19 cellular contexts compared by ENCODE assay signal in genomic region chr3:48832691-48833090, GRCh38. TPM values are rescaled to one million over a fixed set of nuclear protein-coding genes. Genes with fewer than 3 reads are reported as not detected.
DNase-seq lines count a peak whose midpoint lies in the region; ATAC-seq, FAIRE-seq and TF ChIP-seq lines count a peak whose summit lies in the region.
"Had no signal": no experiment of that assay in that cellular context is flagged by ENCODE, and none has a peak within 500 bp of the region (broad histone marks: within the 10 kb centered on the region; RNA-seq: fewer than 3 reads in every experiment).

No MANE protein-coding gene starts in this region.

- no peak overlapping the region for H3K4me3 ChIP-seq in HepG2 (replicated peaks in 1 of 3; ENCODE audit: insufficient read depth in 1 of 3, low read depth in 2 of 3, low read length in 3 of 3)
- H3K4me3 ChIP-seq in right lobe of liver = no peak overlapping the region
- no peak overlapping the region for H3K4me3 ChIP-seq in pancreas

- no peak for FAIRE-seq in HepG2 (lab: Jason Lieb, UNC)
- FAIRE-seq in pancreas (lab: Jason Lieb, UNC) = no peak
- FAIRE-seq: A204.1 had no signal

- no peak for TF ChIP-seq CTCF in HepG2 (CRISPR knock-in tag; IDR thresholded peaks at IDR 0.05)
- TF ChIP-seq CTCF in right lobe of liver (IDR thresholded peaks at IDR 0.05) = no peak
- TF ChIP-seq CTCF in pancreas (IDR thresholded peaks at IDR 0.05) = no peak

- intact Hi-C loops in HepG2 (cut with micrococcal nuclease; ENCODE audit: unreplicated experiment) (no loop called here), right lobe of liver (cut with DNase I) (no loop called here), pancreas (cut with DNase I) (no loop called here), Right ventricle myocardium inferior (cut with DNase I) (no loop called here)

- no TSS peak for BruUV-seq in HepG2 (replicated peaks; lab: Mats Ljungman, UMichigan)

- no peaks in the 10 kb centered on the region for H4K20me1 ChIP-seq in HepG2 (ENCODE audit: insufficient read depth, low read length)

- H3K27me3 ChIP-seq in HepG2 (ENCODE audit: control insufficient read depth in 1 of 2, insufficient read depth in 2 of 2, low read length in 2 of 2) (no peaks in the 10 kb centered on the region), right lobe of liver (no peaks in the 10 kb centered on the region), pancreas (no peaks in the 10 kb centered on the region)

- H2AFZ ChIP-seq in HepG2 (ENCODE audit: low read length) = no peak overlapping the region

- H3K27ac ChIP-seq in HepG2 (ENCODE audit: extremely low read length, insufficient read depth, low read length) (no peak overlapping the region), right lobe of liver (no peak overlapping the region), pancreas (no peak overlapping the region)

- in situ Hi-C loops in HepG2 (cut with HindIII; ENCODE audit: extremely low pct_ligation_motif_present, low pct_unique_long_range_greater_than_20kb) = no loop called here

- POLR2A ChIA-PET in HepG2 (lab: Yijun Ruan, JAX) = no interaction called here

- no peak overlapping the region for H3K9ac ChIP-seq in HepG2 (ENCODE audit: insufficient read depth, low read depth, low read length)

- DNase-seq in HepG2 (ENCODE audit: low spot score) = peak; percentile 12
- no peak for DNase-seq in right lobe of liver
- peak; percentile 77 for DNase-seq in fibroblast of gingiva (ENCODE audit: low read depth)
- DNase-seq in pancreas = no peak
- no peak for DNase-seq in cerebellar nuclear complex (lab: John Stamatoyannopoulos, UW)
- DNase-seq in iPS-NIHi7 (ENCODE audit: extremely low spot score) = no peak
- DNase-seq in Right ventricle myocardium inferior (ENCODE audit: missing footprints) = no peak
- DNase-seq: COR-L47, DMS153, EL, H7, Kasumi-1, NCI-H1436, NCI-H2081, NCI-H524, OCI-M1, RPMI8226 had no signal

- H3K4me2 ChIP-seq in HepG2 (ENCODE audit: low read depth, low read length) = no peak overlapping the region

- H3K79me2 ChIP-seq in HepG2 (ENCODE audit: insufficient read depth, low read length) = no peaks in the 10 kb centered on the region

- TF ChIP-seq EP300 in HepG2 (IDR thresholded peaks at IDR 0.05; ENCODE audit: low read depth in 2 of 2, low read length in 2 of 2) (no peak), HepG2 (CRISPR knock-in tag; IDR thresholded peaks at IDR 0.05; ENCODE audit: borderline replicate concordance) (no peak)

- no peak for TF ChIP-seq POLR2A in HepG2 (IDR thresholded peaks at IDR 0.05; ENCODE audit: insufficient read depth in 1 of 2, low read depth in 2 of 2, low read length in 2 of 2)
- TF ChIP-seq POLR2A in right lobe of liver (IDR thresholded peaks at IDR 0.05) = no peak

- no peak for TF ChIP-seq RAD21 in HepG2 (CRISPR knock-in tag; IDR thresholded peaks at IDR 0.05)

- ATAC-seq in HepG2 (no peak), right lobe of liver (no peak), pancreas (peak; percentile 80 to 90 (median 86)), GM18511 (IDR thresholded peaks at IDR 0.05; ENCODE audit: unreplicated experiment) (no peak), Right ventricle myocardium inferior (no peak)

- H3K36me3 ChIP-seq in HepG2 (replicated peaks in 1 of 2; ENCODE audit: control insufficient read depth in 1 of 2, insufficient read depth in 2 of 2, low read length in 2 of 2) (no peaks in the 10 kb centered on the region), right lobe of liver (no peaks in the 10 kb centered on the region), pancreas (no peaks in the 10 kb centered on the region)

- no peaks in the 10 kb centered on the region for H3K9me3 ChIP-seq in HepG2 (ENCODE audit: low read length)
- no peaks in the 10 kb centered on the region for H3K9me3 ChIP-seq in right lobe of liver
- H3K9me3 ChIP-seq in pancreas = no peaks in the 10 kb centered on the region

- CTCF ChIA-PET in HepG2 (lab: Yijun Ruan, JAX; ENCODE audit: low intra/inter-chr PET ratio, low total read pairs) = no interaction called here

- H3K4me1 ChIP-seq in HepG2 (ENCODE audit: insufficient read depth, low read length) (peaks cover 8% of the 10 kb centered on the region; the same call in 1 of the 2 replicates), right lobe of liver (peaks cover 0 to 8% (median 0%) of the 10 kb centered on the region in 4 donors), pancreas (peaks cover 0 to 5% (median 0%) of the 10 kb centered on the region in 3 donors)

TF ChIP-seq in HepG2, 621 proteins besides CTCF, POLR2A, EP300 and RAD21 (continues in another document):
- TF ChIP-seq SNAPC4 (CRISPR knock-in tag; IDR thresholded peaks at IDR 0.05) = no peak
- TF ChIP-seq PITX1 (CRISPR knock-in tag; IDR thresholded peaks at IDR 0.05) = no peak
- TF ChIP-seq MAFK (conservative IDR thresholded peaks at IDR 0.05 in 1 of 2, IDR thresholded peaks at IDR 0.05 in 1 of 2; ENCODE audit: low read length in 2 of 2) = peak; percentile 61 to 76
- no peak for TF ChIP-seq ELF1 (CRISPR knock-in tag; IDR thresholded peaks at IDR 0.05)
- no peak for TF ChIP-seq POLR2AphosphoS5 (IDR thresholded peaks at IDR 0.05; ENCODE audit: low read depth, low read length)
- TF ChIP-seq ZNF615 (CRISPR knock-in tag; IDR thresholded peaks at IDR 0.05; ENCODE audit: borderline replicate concordance) = no peak
- TF ChIP-seq MAFF (IDR thresholded peaks at IDR 0.05; ENCODE audit: low read depth, low read length) = peak; percentile 56; the same call in 1 of the 2 replicates

RNA-seq across cellular contexts. Expression of gene PRKAR2A, which starts 15.0 kb away (rescaled TPM):
- total RNA-seq in HepG2 (2016; rRNA removed; fragmentation: Illumina TruSeq; extraction: Trizol) (29.2 and 38.5 TPM in 2 replicates), right lobe of liver (10 to 100 TPM; 21.9 to 31.1 (median 27.2) TPM), pancreas (10 to 100 TPM; 17.5 to 33.9 (median 23.8) TPM), Right ventricle myocardium inferior (57.9 TPM)
- 5.1 and 6.7 TPM in 2 replicates for total RNA-seq in HepG2 (2016; cell fraction: cytosol; rRNA removed; fragmentation: Illumina TruSeq; extraction: Trizol; ENCODE audit: low read depth)
- total RNA-seq in HepG2 (2016; cell fraction: insoluble cytoplasmic fraction; rRNA removed; fragmentation: Illumina TruSeq; extraction: Trizol) = 28.1 and 39.0 TPM in 2 replicates
- 12.7 and 13.3 TPM in 2 replicates for total RNA-seq in HepG2 (2016; cell fraction: membrane; rRNA removed; fragmentation: Illumina TruSeq; extraction: Trizol)
- total RNA-seq in HepG2 (2016; cell fraction: nucleus; rRNA removed; fragmentation: Illumina TruSeq; extraction: Trizol) = 18.0 and 20.8 TPM in 2 replicates
- polyA plus RNA-seq in HepG2 (2011; rRNA removed) (9.1 and 11.8 TPM in 2 replicates), pancreas (1 to 10 TPM; 4.2 to 6.9 TPM)
- polyA plus RNA-seq in HepG2 (2011; cell fraction: cytosol; rRNA removed) = 5.6 and 8.1 TPM in 2 replicates
- polyA plus RNA-seq in HepG2 (2011; cell fraction: nucleus; rRNA removed) = 4.1 and 4.4 TPM in 2 replicates
- 14.4 and 14.6 TPM in 2 replicates for polyA plus RNA-seq in HepG2 (2012)
- polyA plus RNA-seq in HepG2 (2016; cell fraction: cytosol; fragmentation: Illumina TruSeq; extraction: Trizol; ENCODE audit: low read depth) = 1.0 and 1.3 TPM in 2 replicates
- polyA plus RNA-seq in HepG2 (2016; cell fraction: insoluble cytoplasmic fraction; fragmentation: Illumina TruSeq; extraction: Trizol; ENCODE audit: low read depth) = 27.9 and 28.4 TPM in 2 replicates
- 4.9 and 5.0 TPM in 2 replicates for polyA plus RNA-seq in HepG2 (2016; cell fraction: membrane; fragmentation: Illumina TruSeq; extraction: Trizol; ENCODE audit: low read depth)
- 15.1 and 15.3 TPM in 2 replicates for polyA plus RNA-seq in HepG2 (2016; cell fraction: nucleus; fragmentation: Illumina TruSeq; extraction: Trizol; ENCODE audit: insufficient read depth, low read depth)
- 29.5 and 64.7 TPM in 2 replicates for polyA minus RNA-seq in HepG2 (2011; rRNA and poly(A)+ RNA removed; ENCODE audit: low replicate concordance)
- polyA minus RNA-seq in HepG2 (2011; cell fraction: cytosol; rRNA and poly(A)+ RNA removed) = 17.3 and 27.1 TPM in 2 replicates
- polyA minus RNA-seq in HepG2 (2011; cell fraction: nucleus; rRNA and poly(A)+ RNA removed) = 5.5 and 6.2 TPM in 2 replicates

Comparison
In these comparisons a context has a peak if more than half of its experiments do, and no peak if none do; other contexts are left out.
1. DNase-seq: peak in HepG2 (single experiment) and fibroblast of gingiva (single experiment); none in right lobe of liver (0 of 3), pancreas (0 of 6), cerebellar nuclear complex (0 of 2), iPS-NIHi7 (single experiment) and Right ventricle myocardium inferior (single experiment).
2. ATAC-seq: peak in pancreas (4 of 4); none in HepG2 (single experiment), right lobe of liver (0 of 4), GM18511 (single experiment) and Right ventricle myocardium inferior (single experiment).